ENCODE assay signal across 21 cellular contexts in genomic region chr6:93713974-93714373, GRCh38.
A peak's percentile ranks its signal among the peaks of the same experiment; 100 is the strongest.
DNase-seq lines count a peak whose midpoint lies in the region; ATAC-seq, FAIRE-seq and TF ChIP-seq lines count a peak whose summit lies in the region.
"Had no signal": no experiment of that assay in that cellular context is flagged by ENCODE, and none has a peak within 500 bp of the region (broad histone marks: within the 10 kb centered on the region; RNA-seq: fewer than 3 reads in every experiment).

No MANE protein-coding gene starts in this region.

- no peaks in the 10 kb centered on the region for H3K36me3 ChIP-seq in HEK293 (ENCODE audit: control insufficient read depth in 2 of 2, insufficient read depth in 1 of 2, low read length in 2 of 2)
- no peaks in the 10 kb centered on the region for H3K36me3 ChIP-seq in mesendoderm (ENCODE audit: control insufficient read depth, insufficient read depth, low read length)
- no peaks in the 10 kb centered on the region for H3K36me3 ChIP-seq in BE2C
- H3K36me3 ChIP-seq: BLaER1 treated with 17β-estradiol and CSF1 and Interleukin-3, amounts not matched to agents 10 nM and 100 nM had no signal

- H3K27ac ChIP-seq in HEK293 (ENCODE audit: extremely low read depth, low read depth, low read length): no peak overlapping the region
- no peak overlapping the region for H3K27ac ChIP-seq in mesendoderm (ENCODE audit: low read depth, low read length)
- H3K27ac ChIP-seq: BLaER1 treated with 17β-estradiol and CSF1 and Interleukin-3, amounts not matched to agents 10 nM and 100 nM; C4-2B had no signal

- no peaks in the 10 kb centered on the region for H3K79me2 ChIP-seq in mesendoderm (ENCODE audit: control insufficient read depth, insufficient read depth, low read length)

- no peak overlapping the region for H3K4me2 ChIP-seq in mesendoderm (ENCODE audit: low read length)
- H3K4me2 ChIP-seq: BLaER1 treated with 17β-estradiol and CSF1 and Interleukin-3, amounts not matched to agents 10 nM and 100 nM had no signal

- no peak for ATAC-seq in GM19035 (IDR thresholded peaks at IDR 0.05; ENCODE audit: unreplicated experiment)
- ATAC-seq: CD8-positive, alpha-beta T cell; GM12878 had no signal

- H2BK120ac ChIP-seq in mesendoderm (ENCODE audit: low read depth, low read length): no peak overlapping the region

- H3K4me3 ChIP-seq in HEK293 (ENCODE audit: low read depth, low read length): no peak overlapping the region
- H3K4me3 ChIP-seq in mesendoderm (ENCODE audit: low read length): no peak overlapping the region
- no peak overlapping the region for H3K4me3 ChIP-seq in BE2C (ENCODE audit: low read depth, low read length)
- H3K4me3 ChIP-seq: BLaER1 treated with 17β-estradiol and CSF1 and Interleukin-3, amounts not matched to agents 10 nM and 100 nM; GM12878 had no signal

- no peak overlapping the region for H3K23ac ChIP-seq in mesendoderm (ENCODE audit: low read length)

- H3K4ac ChIP-seq in mesendoderm (ENCODE audit: low read depth, low read length): no peak overlapping the region

- H3K4me1 ChIP-seq in HEK293 (ENCODE audit: control insufficient read depth, insufficient read depth, low read length) (no peaks in the 10 kb centered on the region), mesendoderm (ENCODE audit: control insufficient read depth, low read depth, low read length) (no peaks in the 10 kb centered on the region), BE2C (no peaks in the 10 kb centered on the region)
- H3K4me1 ChIP-seq: BLaER1 treated with 17β-estradiol and CSF1 and Interleukin-3, amounts not matched to agents 10 nM and 100 nM; Caco-2 had no signal

- no peak overlapping the region for H2BK15ac ChIP-seq in mesendoderm (replicated peaks; ENCODE audit: low read depth)

- TF ChIP-seq CTCF in HEK293 (tag by site-specific recombination; IDR thresholded peaks at IDR 0.05) (no peak), BE2C (IDR thresholded peaks at IDR 0.05; ENCODE audit: low read depth, low read length) (no peak)

- H3K9ac ChIP-seq in mesendoderm (ENCODE audit: low read length): no peak overlapping the region
- H3K9ac ChIP-seq: BLaER1 treated with 17β-estradiol and CSF1 and Interleukin-3, amounts not matched to agents 10 nM and 100 nM had no signal

- H3K9me3 ChIP-seq in HEK293 (ENCODE audit: control insufficient read depth, insufficient read depth, low read depth, low read length) (no peaks in the 10 kb centered on the region), BE2C (no peaks in the 10 kb centered on the region)
- H3K9me3 ChIP-seq: Caco-2 had no signal

- no peak overlapping the region for H4K5ac ChIP-seq in mesendoderm (ENCODE audit: low read length)

- H2AK5ac ChIP-seq in mesendoderm (ENCODE audit: low read length): no peak overlapping the region

- POLR2A ChIA-PET in HEK293 (lab: Yijun Ruan, JAX): no interaction called here

- no peak overlapping the region for H3K56ac ChIP-seq in mesendoderm (ENCODE audit: low read length)

- H3K27me3 ChIP-seq in mesendoderm (ENCODE audit: insufficient read depth, low read length, poor library complexity) (no peaks in the 10 kb centered on the region), BE2C (no peaks in the 10 kb centered on the region)
- H3K27me3 ChIP-seq: BLaER1 treated with 17β-estradiol and CSF1 and Interleukin-3, amounts not matched to agents 10 nM and 100 nM had no signal

- CTCF ChIA-PET in HEK293 (lab: Yijun Ruan, JAX): interaction anchor here (0.7 kb wide), 2 partner anchors 9 to 17 kb away, joined by 3 to 4 read pairs; no protein-coding TSS in a partner anchor

- no peak overlapping the region for H3K18ac ChIP-seq in mesendoderm (ENCODE audit: low read length)

- peak; percentile 17 for FAIRE-seq in G401.6 (lab: Jason Lieb, UNC)
- FAIRE-seq: D721Med, GM12878, GM12892, GM18507, GM19239 had no signal

- peak; percentile 0 for DNase-seq in mesendoderm
- no peak for DNase-seq in BE2C
- no peak for DNase-seq in cerebellum (ENCODE audit: low spot score)
- DNase-seq: 8988T; ACHN; Caco-2; Calu3; CD4-positive, alpha-beta T cell; CD8-positive, alpha-beta T cell; DMS79 treated with DMSO at 0.1 percent for 48 hours; GDM1 had no signal

- H4K8ac ChIP-seq in mesendoderm (ENCODE audit: low read depth, low read length): no peak overlapping the region

- H3K79me1 ChIP-seq in mesendoderm (ENCODE audit: low read length): no peaks in the 10 kb centered on the region

- H2BK5ac ChIP-seq in mesendoderm (ENCODE audit: low read length): no peak overlapping the region

TF ChIP-seq in HEK293, 187 proteins besides CTCF, POLR2A, EP300 and RAD21:
- TF ChIP-seq ZNF341 (tag by site-specific recombination; IDR thresholded peaks at IDR 0.05; ENCODE audit: low read depth) (no peak), SETDB1 (IDR thresholded peaks at IDR 0.05; ENCODE audit: insufficient read length, low read length) (peak; percentile 97)
